8 cellular contexts compared by ENCODE assay signal in the genomic region with DNA sequence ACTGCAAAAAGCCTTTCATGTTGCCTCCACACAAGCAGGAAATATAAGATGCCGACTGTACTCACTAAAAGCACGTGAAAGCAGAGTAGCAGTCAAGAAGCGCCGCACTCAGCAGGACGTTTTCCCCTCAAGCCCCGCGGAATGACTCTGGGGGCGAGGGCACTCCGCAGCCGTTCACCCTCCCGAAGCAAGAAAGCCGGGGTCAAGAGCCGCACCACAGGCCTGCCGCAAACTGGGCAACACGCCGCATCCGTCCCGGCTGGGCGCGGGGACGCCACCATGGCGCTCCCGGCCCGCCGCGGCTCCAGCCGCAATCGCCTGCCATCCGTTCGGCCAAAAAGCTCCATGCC. TPM values are rescaled to one million over a fixed set of nuclear protein-coding genes. Genes with fewer than 3 reads are reported as not detected.
DNase-seq lines count a peak whose midpoint lies in the region; ATAC-seq and TF ChIP-seq lines count a peak whose summit lies in the region.

No MANE protein-coding gene starts in this region.

- peak overlapping the region; percentile 80 for H3K4me2 ChIP-seq in IMR-90 (ENCODE audit: low read depth, low read length)

- peak overlapping the region; percentile 95 for H3K14ac ChIP-seq in IMR-90 (replicated peaks; ENCODE audit: low read depth, low read length)

- 0 out of 2 replicates have a peak, but pooled peaks cover 3% of the 10 kb centered on the region for H3K9me1 ChIP-seq in IMR-90 (ENCODE audit: insufficient read depth, low read length)

- H3K79me1 ChIP-seq in IMR-90 (ENCODE audit: low read depth in 1 of 2, low read length in 2 of 2): peaks cover 3 to 35% of the 10 kb centered on the region in 2 experiments; a peak in 3 of 4 replicates

- peak overlapping the region; percentile 74 for H4K5ac ChIP-seq in IMR-90 (ENCODE audit: low read depth, low read length)

- TF ChIP-seq POLR2A in IMR-90 (IDR thresholded peaks at IDR 0.05; ENCODE audit: low read depth, low read length) (no peak), heart left ventricle (IDR thresholded peaks at IDR 0.05) (no peak)

- peak overlapping the region; percentile 95 for H2AK5ac ChIP-seq in IMR-90 (ENCODE audit: low read depth, low read length)

- intact Hi-C loops in IMR-90 (cut with micrococcal nuclease): loop anchor here (1.0 to 10.0 kb wide), 6 partner anchors 29 to 329 kb away; partner anchors contain the start of genes ACER2, DENND4C and PLIN2
- intact Hi-C loops in heart left ventricle (cut with DNase I): loop anchor here in 9 of 10 donors (1.0 to 10.0 kb wide), 13 partner anchors 29 to 285 kb away; partner anchors contain the start of genes ACER2 (in 4 of the 9), DENND4C (in 2 of the 9), HAUS6 (in 2 of the 9) and PLIN2 (in 1 of the 9)

- POLR2A ChIA-PET in IMR-90 (lab: Charles Lee; ENCODE audit: unreplicated experiment): interaction anchor here (0.6 kb wide), 1 partner anchor 51 kb away, joined by 3 read pairs; no protein-coding TSS in a partner anchor

- peak overlapping the region; percentile 88 for H3K27ac ChIP-seq in IMR-90 (ENCODE audit: insufficient read depth, low read length)
- peak overlapping the region; percentile 64 to 97 (median 91) for H3K27ac ChIP-seq in heart left ventricle

- WGBS in IMR-90 (ENCODE audit: extremely low coverage in 2 of 2, insufficient read length in 1 of 2), 2 experiments: 0% methylated on average over 24 of the region's 30 CpGs; no CpG with 5 or more reads in 1 of the 2 experiments
- WGBS in heart left ventricle, 4 donors: 0 to 1% (median 1%) methylated on average over 28 to 30 of the region's 30 CpGs

- in situ Hi-C loops in IMR-90 (cut with MboI; ENCODE audit: low sequenced_read_pairs): no loop called here

- dilution Hi-C loops in IMR-90 (cut with HindIII; ENCODE audit: low sequenced_read_pairs, unreplicated experiment): no loop called here

- no peak for TF ChIP-seq RAD21 in IMR-90 (IDR thresholded peaks at IDR 0.05; ENCODE audit: low read length)

- H3K4me1 ChIP-seq in IMR-90 (ENCODE audit: control insufficient read depth, insufficient read depth, low read length): peaks cover 2% of the 10 kb centered on the region; the same call in 1 of the 2 replicates
- H3K4me1 ChIP-seq in heart left ventricle: peaks cover 0 to 38% (median 18%) of the 10 kb centered on the region in 12 donors

- peaks cover 46% of the 10 kb centered on the region; the same call in 1 of the 2 replicates for H4K20me1 ChIP-seq in IMR-90 (ENCODE audit: insufficient read depth, low read length)

- H3K18ac ChIP-seq in IMR-90 (ENCODE audit: low read depth, low read length): peak overlapping the region; percentile 62

- peak overlapping the region; percentile 78 for H4K91ac ChIP-seq in IMR-90 (ENCODE audit: insufficient read depth, low read depth, low read length)

- no peaks in the 10 kb centered on the region for H3K9me3 ChIP-seq in IMR-90 (ENCODE audit: control insufficient read depth, insufficient read depth, low read length)
- no peaks in the 10 kb centered on the region for H3K9me3 ChIP-seq in heart left ventricle

- H3K56ac ChIP-seq in IMR-90 (ENCODE audit: extremely low read depth, insufficient read depth, low read length): peak overlapping the region; percentile 91

- H3K27me3 ChIP-seq in GM06990 (replicated peaks; ENCODE audit: control insufficient read depth, insufficient read depth, low read length): no peaks in the 10 kb centered on the region
- H3K27me3 ChIP-seq in IMR-90 (ENCODE audit: control insufficient read depth, insufficient read depth, low read length): no peaks in the 10 kb centered on the region
- H3K27me3 ChIP-seq in heart left ventricle: no peaks in the 10 kb centered on the region

- peaks cover 13% of the 10 kb centered on the region for H3K36me3 ChIP-seq in GM06990 (ENCODE audit: control insufficient read depth, insufficient read depth, low read length)
- peaks cover 30% of the 10 kb centered on the region for H3K36me3 ChIP-seq in IMR-90 (ENCODE audit: control insufficient read depth, insufficient read depth, low read length)
- peaks cover 0 to 48% (median 42%) of the 10 kb centered on the region in 9 donors for H3K36me3 ChIP-seq in heart left ventricle

- peak overlapping the region; percentile 87 for H2BK5ac ChIP-seq in IMR-90 (ENCODE audit: low read depth, low read length, poor library complexity, severe bottlenecking)

- CTCF ChIA-PET in IMR-90 (lab: Yijun Ruan, JAX): interaction anchor here (1.2 kb wide), 1 partner anchor 31 kb away, joined by 4 read pairs; no protein-coding TSS in a partner anchor

- H4K8ac ChIP-seq in IMR-90 (ENCODE audit: low read depth in 2 of 2, low read length in 2 of 2): peak overlapping the region; percentile 27 to 96

- no peak overlapping the region for H2BK15ac ChIP-seq in IMR-90 (ENCODE audit: low read depth, low read length)

- H3K23ac ChIP-seq in IMR-90 (ENCODE audit: low read depth, low read length): peak overlapping the region; percentile 96

- TF ChIP-seq CTCF in GM06990 (IDR thresholded peaks at IDR 0.05; ENCODE audit: insufficient read depth, low read length, poor library complexity, severe bottlenecking) (no peak), IMR-90 (conservative IDR thresholded peaks at IDR 0.05; ENCODE audit: low read depth, low read length) (no peak), heart left ventricle (IDR thresholded peaks at IDR 0.05) (peak in 1 of 12 donors; percentile 6), retinal pigment epithelial cell (conservative IDR thresholded peaks at IDR 0.05; ENCODE audit: low read depth, low read length) (no peak)

- H3K4ac ChIP-seq in IMR-90 (ENCODE audit: low read depth, low read length): peak overlapping the region; percentile 89

- DNase-seq in GM06990 (ENCODE audit: extremely low read depth, insufficient read length) (no peak), IMR-90 (peak; percentile 16), activated gamma-delta T cell treated with Interleukin-2 at 50 U/mL for 16 hours (peak; percentile 41), heart left ventricle (no peak), retinal pigment epithelial cell (ENCODE audit: low read depth) (no peak), HPDE6-E6E7 (ENCODE audit: extremely low spot score) (no peak), inferior parietal cortex (ENCODE audit: extremely low spot score) (no peak)

- H2BK120ac ChIP-seq in IMR-90 (ENCODE audit: low read depth, low read length): no peak overlapping the region

- H2AK9ac ChIP-seq in IMR-90 (replicated peaks; ENCODE audit: low read depth, low read length, poor library complexity): peak overlapping the region; percentile 92

- peak overlapping the region; percentile 98 for H2AFZ ChIP-seq in IMR-90 (replicated peaks; ENCODE audit: low read length, poor library complexity)

- peak; percentile 38 for ATAC-seq in GM21528 (IDR thresholded peaks at IDR 0.05; ENCODE audit: low FRiP score, unreplicated experiment)
- ATAC-seq in IMR-90 (ENCODE audit: low read depth): peak; percentile 28
- peak; percentile 29 to 64 (median 62) for ATAC-seq in heart left ventricle

- BruUV-seq in IMR-90 (replicated peaks; lab: Mats Ljungman, UMichigan): no TSS peak

- no peak overlapping the region for H2BK20ac ChIP-seq in IMR-90 (ENCODE audit: low read depth, low read length)

- H3K9ac ChIP-seq in IMR-90 (ENCODE audit: low read depth, low read length): peak overlapping the region; percentile 96

- H3K4me3 ChIP-seq in GM06990 (replicated peaks; ENCODE audit: low read depth, low read length): peak overlapping the region; percentile 97
- H3K4me3 ChIP-seq in IMR-90 (ENCODE audit: insufficient read depth, low read depth, low read length): peak overlapping the region; percentile 78
- peak overlapping the region; percentile 44 to 86 (median 75) for H3K4me3 ChIP-seq in heart left ventricle
- H3K4me3 ChIP-seq in retinal pigment epithelial cell (ENCODE audit: low read length): peak overlapping the region; percentile 99

TF ChIP-seq in IMR-90, 13 proteins besides CTCF, POLR2A, EP300 and RAD21:
- no peak for TF ChIP-seq ELK1 (IDR thresholded peaks at IDR 0.05; ENCODE audit: borderline replicate concordance, low read depth, low read length)
- 0 out of 2 replicates have a peak, but pooled peaks have one; percentile 26 for TF ChIP-seq CHD1 (IDR thresholded peaks at IDR 0.05; ENCODE audit: low read depth, low read length)
- TF ChIP-seq RCOR1 (IDR thresholded peaks at IDR 0.05; ENCODE audit: insufficient replicate concordance, low read length): no peak
- TF ChIP-seq NFE2L2 (IDR thresholded peaks at IDR 0.05; ENCODE audit: low read depth, low read length): no peak
- no peak for TF ChIP-seq BHLHE40 (IDR thresholded peaks at IDR 0.05; ENCODE audit: low read depth, low read length)
- TF ChIP-seq, protein P1, sequence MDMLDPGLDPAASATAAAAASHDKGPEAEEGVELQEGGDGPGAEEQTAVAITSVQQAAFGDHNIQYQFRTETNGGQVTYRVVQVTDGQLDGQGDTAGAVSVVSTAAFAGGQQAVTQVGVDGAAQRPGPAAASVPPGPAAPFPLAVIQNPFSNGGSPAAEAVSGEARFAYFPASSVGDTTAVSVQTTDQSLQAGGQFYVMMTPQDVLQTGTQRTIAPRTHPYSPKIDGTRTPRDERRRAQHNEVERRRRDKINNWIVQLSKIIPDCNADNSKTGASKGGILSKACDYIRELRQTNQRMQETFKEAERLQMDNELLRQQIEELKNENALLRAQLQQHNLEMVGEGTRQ (IDR thresholded peaks at IDR 0.05; ENCODE audit: low read depth, low read length): no peak
- TF ChIP-seq MXI1 (IDR thresholded peaks at IDR 0.05; ENCODE audit: borderline replicate concordance, low read depth, low read length): peak; percentile 61; the same call in 1 of the 2 replicates
TF ChIP-seq in IMR-90: peak in this region for 2.

RNA-seq across cellular contexts. Expression of gene RPS6, which starts 0.4 kb away (rescaled TPM):
- total RNA-seq in IMR-90 (2012; rRNA removed): 1,399 and 1,416 TPM in 2 replicates
- polyA plus RNA-seq in IMR-90 (2012; rRNA removed): 1,771 and 1,866 TPM in 2 replicates
- 454 and 1,197 TPM in 2 replicates for polyA plus RNA-seq in IMR-90 (2012; cell fraction: cytosol; rRNA removed)
- polyA plus RNA-seq in IMR-90 (2012; cell fraction: nucleus; rRNA removed; ENCODE audit: low replicate concordance): 83.2 and 613 TPM in 2 replicates
- 1,000 to 10,000 TPM in 4 of 9 donors, 100 to 1,000 TPM in 5; 589 to 1,268 (median 975) TPM for total RNA-seq in heart left ventricle
- 1,000 to 10,000 TPM; 1,493 to 1,652 TPM for polyA plus RNA-seq in heart left ventricle

RNA-seq across cellular contexts. Expression of gene ACER2, which starts 29.1 kb away (rescaled TPM):
- total RNA-seq in IMR-90 (2012; rRNA removed) (1.6 and 1.9 TPM in 2 replicates), heart left ventricle (1 to 10 TPM; 1.6 to 4.5 (median 3.9) TPM)
- polyA plus RNA-seq in IMR-90 (2012; rRNA removed) (0.66 and 0.84 TPM in 2 replicates), heart left ventricle (1 to 10 TPM in 1 of 2 donors, under 1 TPM in 1; 0.95 to 1.5 TPM)
- polyA plus RNA-seq in IMR-90 (2012; cell fraction: cytosol; rRNA removed): 0.34 and 0.37 TPM in 2 replicates
- polyA plus RNA-seq in IMR-90 (2012; cell fraction: nucleus; rRNA removed; ENCODE audit: low replicate concordance): 0.58 and 2.3 TPM in 2 replicates

Comparison
In these comparisons a context has a peak if more than half of its experiments do, and no peak if none do; other contexts are left out.
1. DNase-seq: peak in IMR-90 (single experiment) and activated gamma-delta T cell treated with Interleukin-2 at 50 U/mL for 16 hours (single experiment); none in GM06990 (single experiment), heart left ventricle (0 of 5), retinal pigment epithelial cell (single experiment), HPDE6-E6E7 (single experiment) and inferior parietal cortex (single experiment).
2. Peak in every context shown above with its lines, with median percentiles within 50 percentile points of each other: H3K4me3 ChIP-seq and ATAC-seq.